ENCODE assay signal across 2 cellular contexts in the genomic region with DNA sequence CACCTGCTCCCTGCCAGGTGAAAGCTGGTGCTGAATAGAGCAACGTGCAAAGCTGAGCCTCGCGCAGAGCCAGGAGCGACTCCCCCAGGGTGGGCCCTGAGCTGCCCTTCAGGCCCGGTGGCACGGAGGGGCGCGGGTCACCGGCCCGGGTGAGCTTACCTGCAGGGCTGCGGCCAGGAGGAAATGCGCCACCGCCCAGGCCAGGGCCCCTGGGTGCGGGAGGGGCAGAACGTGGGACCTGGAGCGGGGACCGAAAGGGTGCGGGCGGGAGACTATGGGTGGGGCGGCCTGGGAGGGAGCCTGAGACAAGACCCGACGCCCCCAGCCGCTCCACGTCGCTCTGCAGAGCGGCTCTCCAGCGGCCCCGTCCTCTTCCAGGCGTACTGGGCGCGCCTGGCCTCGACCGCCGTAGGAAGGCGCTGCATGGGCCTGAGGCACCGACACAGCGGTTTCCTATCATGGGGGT.
A peak's percentile ranks its signal among the peaks of the same experiment; 100 is the strongest.
TF ChIP-seq lines count a peak whose summit lies in the region.

No MANE protein-coding gene starts in this region.

TF ChIP-seq in GM23338, 12 proteins besides CTCF, POLR2A, EP300 and RAD21:
- TF ChIP-seq CREB1 (CRISPR knock-in tag; IDR thresholded peaks at IDR 0.05; ENCODE audit: low read depth) (no peak), POLR2AphosphoS5 (IDR thresholded peaks at IDR 0.05; ENCODE audit: low read depth) (no peak), EZH2 (IDR thresholded peaks at IDR 0.05; ENCODE audit: low read depth, unreplicated experiment) (no peak)
- TF ChIP-seq, protein P1, sequence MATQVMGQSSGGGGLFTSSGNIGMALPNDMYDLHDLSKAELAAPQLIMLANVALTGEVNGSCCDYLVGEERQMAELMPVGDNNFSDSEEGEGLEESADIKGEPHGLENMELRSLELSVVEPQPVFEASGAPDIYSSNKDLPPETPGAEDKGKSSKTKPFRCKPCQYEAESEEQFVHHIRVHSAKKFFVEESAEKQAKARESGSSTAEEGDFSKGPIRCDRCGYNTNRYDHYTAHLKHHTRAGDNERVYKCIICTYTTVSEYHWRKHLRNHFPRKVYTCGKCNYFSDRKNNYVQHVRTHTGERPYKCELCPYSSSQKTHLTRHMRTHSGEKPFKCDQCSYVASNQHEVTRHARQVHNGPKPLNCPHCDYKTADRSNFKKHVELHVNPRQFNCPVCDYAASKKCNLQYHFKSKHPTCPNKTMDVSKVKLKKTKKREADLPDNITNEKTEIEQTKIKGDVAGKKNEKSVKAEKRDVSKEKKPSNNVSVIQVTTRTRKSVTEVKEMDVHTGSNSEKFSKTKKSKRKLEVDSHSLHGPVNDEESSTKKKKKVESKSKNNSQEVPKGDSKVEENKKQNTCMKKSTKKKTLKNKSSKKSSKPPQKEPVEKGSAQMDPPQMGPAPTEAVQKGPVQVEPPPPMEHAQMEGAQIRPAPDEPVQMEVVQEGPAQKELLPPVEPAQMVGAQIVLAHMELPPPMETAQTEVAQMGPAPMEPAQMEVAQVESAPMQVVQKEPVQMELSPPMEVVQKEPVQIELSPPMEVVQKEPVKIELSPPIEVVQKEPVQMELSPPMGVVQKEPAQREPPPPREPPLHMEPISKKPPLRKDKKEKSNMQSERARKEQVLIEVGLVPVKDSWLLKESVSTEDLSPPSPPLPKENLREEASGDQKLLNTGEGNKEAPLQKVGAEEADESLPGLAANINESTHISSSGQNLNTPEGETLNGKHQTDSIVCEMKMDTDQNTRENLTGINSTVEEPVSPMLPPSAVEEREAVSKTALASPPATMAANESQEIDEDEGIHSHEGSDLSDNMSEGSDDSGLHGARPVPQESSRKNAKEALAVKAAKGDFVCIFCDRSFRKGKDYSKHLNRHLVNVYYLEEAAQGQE (IDR thresholded peaks at IDR 0.05; ENCODE audit: unreplicated experiment), result no peak
- TF ChIP-seq, protein P2, sequence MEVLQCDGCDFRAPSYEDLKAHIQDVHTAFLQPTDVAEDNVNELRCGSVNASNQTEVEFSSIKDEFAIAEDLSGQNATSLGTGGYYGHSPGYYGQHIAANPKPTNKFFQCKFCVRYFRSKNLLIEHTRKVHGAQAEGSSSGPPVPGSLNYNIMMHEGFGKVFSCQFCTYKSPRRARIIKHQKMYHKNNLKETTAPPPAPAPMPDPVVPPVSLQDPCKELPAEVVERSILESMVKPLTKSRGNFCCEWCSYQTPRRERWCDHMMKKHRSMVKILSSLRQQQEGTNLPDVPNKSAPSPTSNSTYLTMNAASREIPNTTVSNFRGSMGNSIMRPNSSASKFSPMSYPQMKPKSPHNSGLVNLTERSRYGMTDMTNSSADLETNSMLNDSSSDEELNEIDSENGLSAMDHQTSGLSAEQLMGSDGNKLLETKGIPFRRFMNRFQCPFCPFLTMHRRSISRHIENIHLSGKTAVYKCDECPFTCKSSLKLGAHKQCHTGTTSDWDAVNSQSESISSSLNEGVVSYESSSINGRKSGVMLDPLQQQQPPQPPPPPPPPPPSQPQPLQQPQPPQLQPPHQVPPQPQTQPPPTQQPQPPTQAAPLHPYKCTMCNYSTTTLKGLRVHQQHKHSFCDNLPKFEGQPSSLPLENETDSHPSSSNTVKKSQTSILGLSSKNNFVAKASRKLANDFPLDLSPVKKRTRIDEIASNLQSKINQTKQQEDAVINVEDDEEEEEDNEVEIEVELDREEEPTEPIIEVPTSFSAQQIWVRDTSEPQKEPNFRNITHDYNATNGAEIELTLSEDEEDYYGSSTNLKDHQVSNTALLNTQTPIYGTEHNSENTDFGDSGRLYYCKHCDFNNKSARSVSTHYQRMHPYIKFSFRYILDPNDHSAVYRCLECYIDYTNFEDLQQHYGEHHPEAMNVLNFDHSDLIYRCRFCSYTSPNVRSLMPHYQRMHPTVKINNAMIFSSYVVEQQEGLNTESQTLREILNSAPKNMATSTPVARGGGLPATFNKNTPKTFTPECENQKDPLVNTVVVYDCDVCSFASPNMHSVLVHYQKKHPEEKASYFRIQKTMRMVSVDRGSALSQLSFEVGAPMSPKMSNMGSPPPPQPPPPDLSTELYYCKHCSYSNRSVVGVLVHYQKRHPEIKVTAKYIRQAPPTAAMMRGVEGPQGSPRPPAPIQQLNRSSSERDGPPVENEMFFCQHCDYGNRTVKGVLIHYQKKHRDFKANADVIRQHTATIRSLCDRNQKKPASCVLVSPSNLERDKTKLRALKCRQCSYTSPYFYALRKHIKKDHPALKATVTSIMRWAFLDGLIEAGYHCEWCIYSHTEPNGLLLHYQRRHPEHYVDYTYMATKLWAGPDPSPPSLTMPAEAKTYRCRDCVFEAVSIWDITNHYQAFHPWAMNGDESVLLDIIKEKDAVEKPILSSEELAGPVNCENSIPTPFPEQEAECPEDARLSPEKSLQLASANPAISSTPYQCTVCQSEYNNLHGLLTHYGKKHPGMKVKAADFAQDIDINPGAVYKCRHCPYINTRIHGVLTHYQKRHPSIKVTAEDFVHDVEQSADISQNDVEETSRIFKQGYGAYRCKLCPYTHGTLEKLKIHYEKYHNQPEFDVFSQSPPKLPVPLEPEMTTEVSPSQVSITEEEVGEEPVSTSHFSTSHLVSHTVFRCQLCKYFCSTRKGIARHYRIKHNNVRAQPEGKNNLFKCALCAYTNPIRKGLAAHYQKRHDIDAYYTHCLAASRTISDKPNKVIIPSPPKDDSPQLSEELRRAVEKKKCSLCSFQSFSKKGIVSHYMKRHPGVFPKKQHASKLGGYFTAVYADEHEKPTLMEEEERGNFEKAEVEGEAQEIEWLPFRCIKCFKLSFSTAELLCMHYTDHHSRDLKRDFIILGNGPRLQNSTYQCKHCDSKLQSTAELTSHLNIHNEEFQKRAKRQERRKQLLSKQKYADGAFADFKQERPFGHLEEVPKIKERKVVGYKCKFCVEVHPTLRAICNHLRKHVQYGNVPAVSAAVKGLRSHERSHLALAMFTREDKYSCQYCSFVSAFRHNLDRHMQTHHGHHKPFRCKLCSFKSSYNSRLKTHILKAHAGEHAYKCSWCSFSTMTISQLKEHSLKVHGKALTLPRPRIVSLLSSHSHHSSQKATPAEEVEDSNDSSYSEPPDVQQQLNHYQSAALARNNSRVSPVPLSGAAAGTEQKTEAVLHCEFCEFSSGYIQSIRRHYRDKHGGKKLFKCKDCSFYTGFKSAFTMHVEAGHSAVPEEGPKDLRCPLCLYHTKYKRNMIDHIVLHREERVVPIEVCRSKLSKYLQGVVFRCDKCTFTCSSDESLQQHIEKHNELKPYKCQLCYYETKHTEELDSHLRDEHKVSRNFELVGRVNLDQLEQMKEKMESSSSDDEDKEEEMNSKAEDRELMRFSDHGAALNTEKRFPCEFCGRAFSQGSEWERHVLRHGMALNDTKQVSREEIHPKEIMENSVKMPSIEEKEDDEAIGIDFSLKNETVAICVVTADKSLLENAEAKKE (CRISPR knock-in tag; IDR thresholded peaks at IDR 0.05), result no peak
- TF ChIP-seq, protein P3, sequence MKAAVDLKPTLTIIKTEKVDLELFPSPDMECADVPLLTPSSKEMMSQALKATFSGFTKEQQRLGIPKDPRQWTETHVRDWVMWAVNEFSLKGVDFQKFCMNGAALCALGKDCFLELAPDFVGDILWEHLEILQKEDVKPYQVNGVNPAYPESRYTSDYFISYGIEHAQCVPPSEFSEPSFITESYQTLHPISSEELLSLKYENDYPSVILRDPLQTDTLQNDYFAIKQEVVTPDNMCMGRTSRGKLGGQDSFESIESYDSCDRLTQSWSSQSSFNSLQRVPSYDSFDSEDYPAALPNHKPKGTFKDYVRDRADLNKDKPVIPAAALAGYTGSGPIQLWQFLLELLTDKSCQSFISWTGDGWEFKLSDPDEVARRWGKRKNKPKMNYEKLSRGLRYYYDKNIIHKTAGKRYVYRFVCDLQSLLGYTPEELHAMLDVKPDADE (IDR thresholded peaks at IDR 0.05), result no peak
TF ChIP-seq in GM23338: peak in this region for 0.

TF ChIP-seq in K562, 482 proteins besides CTCF, POLR2A, EP300 and RAD21:
- no peak for TF ChIP-seq MCM3 (IDR thresholded peaks at IDR 0.05)
- TF ChIP-seq POLR2G (IDR thresholded peaks at IDR 0.05; ENCODE audit: low read depth, low read length), result 0 out of 2 replicates have a peak, but pooled peaks have one; percentile 36
- peak; percentile 67 for TF ChIP-seq RBM22 (IDR thresholded peaks at IDR 0.05; ENCODE audit: low read depth, low read length, poor library complexity, severe bottlenecking)
- no peak for TF ChIP-seq FUS (optimal IDR thresholded peaks at IDR 0.05; ENCODE audit: low read depth, low read length)
